In genomic region chr1:109425902-109426277, GRCh38 we compare ENCODE assay signal across 8 cellular contexts. TPM values are rescaled to one million over a fixed set of nuclear protein-coding genes. Genes with fewer than 3 reads are reported as not detected.
DNase-seq lines count a peak whose midpoint lies in the region; ATAC-seq lines count a peak whose summit lies in the region.

No MANE protein-coding gene starts in this region.

- peak; percentile 79 for ATAC-seq in stimulated activated naive CD8-positive, alpha-beta T cell treated with anti-CD3 and anti-CD28 coated beads, Interleukin-15, amount 100 ng/mL, for 72 hours

- H3F3A ChIP-seq in GM23248 (ENCODE audit: insufficient read depth): peaks cover 19% of the 10 kb centered on the region

- H3K4me1 Mint-ChIP-seq in stimulated activated naive CD8-positive, alpha-beta T cell treated with anti-CD3 and anti-CD28 coated beads, Interleukin-15, amount 100 ng/mL, for 72 hours: peaks cover 54% of the 10 kb centered on the region

- H3K9me2 ChIP-seq in GM23248 (ENCODE audit: insufficient read depth) (no peaks in the 10 kb centered on the region), Karpas-422 (replicated peaks; ENCODE audit: insufficient read depth, low read length) (no peaks in the 10 kb centered on the region)

- H3K79me2 ChIP-seq in GM23248 (ENCODE audit: insufficient read depth) (peaks cover 72% of the 10 kb centered on the region), Karpas-422 (ENCODE audit: low read length) (peaks cover 51% of the 10 kb centered on the region)

- H3K4me3 Mint-ChIP-seq in stimulated activated naive CD8-positive, alpha-beta T cell treated with anti-CD3 and anti-CD28 coated beads, Interleukin-15, amount 100 ng/mL, for 72 hours: peak overlapping the region; percentile 93 to 95

- H2AFZ ChIP-seq in GM23248 (peak overlapping the region; percentile 62), Karpas-422 (ENCODE audit: low read length) (peak overlapping the region; percentile 43; the same call in 1 of the 2 replicates)

- H3K27me3 ChIP-seq in GM23248 (replicated peaks; ENCODE audit: insufficient read depth) (no peaks in the 10 kb centered on the region), Karpas-422 (ENCODE audit: low read length) (no peaks in the 10 kb centered on the region), mucosa of stomach (ENCODE audit: control insufficient read depth, insufficient read depth, low read length) (no peaks in the 10 kb centered on the region)
- no peaks in the 10 kb centered on the region for H3K27me3 ChIP-seq in effector memory CD4-positive, alpha-beta T cell (replicated peaks; ENCODE audit: control insufficient read depth, insufficient read depth, low read length, poor library complexity, severe bottlenecking)

- peak overlapping the region; percentile 98 for H3K27ac Mint-ChIP-seq in stimulated activated naive CD8-positive, alpha-beta T cell treated with anti-CD3 and anti-CD28 coated beads, Interleukin-15, amount 100 ng/mL, for 72 hours

- H3K4me1 ChIP-seq in GM23248 (ENCODE audit: insufficient read depth): peaks cover 25% of the 10 kb centered on the region
- H3K4me1 ChIP-seq in Karpas-422 (ENCODE audit: low read length): peaks cover 28% of the 10 kb centered on the region
- H3K4me1 ChIP-seq in effector memory CD4-positive, alpha-beta T cell (ENCODE audit: control insufficient read depth, insufficient read depth, low read length, poor library complexity, severe bottlenecking): peaks cover 7% of the 10 kb centered on the region
- peaks cover 9% of the 10 kb centered on the region for H3K4me1 ChIP-seq in mucosa of stomach (ENCODE audit: control insufficient read depth, insufficient read depth, low read length)

- H3K27ac ChIP-seq in GM23248 (peak overlapping the region; percentile 80), Karpas-422 (ENCODE audit: low read length) (peak overlapping the region; percentile 83)
- H3K27ac ChIP-seq in effector memory CD4-positive, alpha-beta T cell (ENCODE audit: insufficient read depth, low read length, poor library complexity, severe bottlenecking): peak overlapping the region; percentile 91

- H3K9me3 Mint-ChIP-seq in stimulated activated naive CD8-positive, alpha-beta T cell treated with anti-CD3 and anti-CD28 coated beads, Interleukin-15, amount 100 ng/mL, for 72 hours: no peaks in the 10 kb centered on the region

- H3K36me3 ChIP-seq in GM23248 (ENCODE audit: low read depth): peaks cover 8% of the 10 kb centered on the region
- peaks cover 4% of the 10 kb centered on the region; the same call in 1 of the 2 replicates for H3K36me3 ChIP-seq in Karpas-422 (ENCODE audit: insufficient read depth, low read length)
- H3K36me3 ChIP-seq in effector memory CD4-positive, alpha-beta T cell (ENCODE audit: control insufficient read depth, insufficient read depth, low read length): peaks cover 6% of the 10 kb centered on the region
- no peaks in the 10 kb centered on the region for H3K36me3 ChIP-seq in mucosa of stomach (ENCODE audit: control insufficient read depth, insufficient read depth, low read length)

- H3K9ac ChIP-seq in GM23248 (peak overlapping the region; percentile 84), Karpas-422 (ENCODE audit: low read length) (peak overlapping the region; percentile 93), mucosa of stomach (ENCODE audit: low read length) (peak overlapping the region; percentile 77)

- 1 to 3% methylated on average over 23 of the region's 23 CpGs for WGBS in GM23248 (ENCODE audit: low coverage in 1 of 2, low lambda C conversion rate in 2 of 2, missing lambda C conversion rate in 2 of 2), 2 experiments

- DNase-seq in GM03348 (ENCODE audit: low spot score) (peak; percentile 58), GM23248 (peak; percentile 89), Karpas-422 (peak; percentile 81), retina (no peak)
- peak in 3 of 4 experiments; percentile 50 to 62 (median 54) for DNase-seq in activated CD4-positive, CD25-positive, alpha-beta regulatory T cell (lab: John Stamatoyannopoulos, UW)
- peak in 2 of 3 donors; percentile 47 to 55 for DNase-seq in effector memory CD4-positive, alpha-beta T cell
- peak; percentile 69 to 84 for DNase-seq in stimulated activated naive CD8-positive, alpha-beta T cell treated with anti-CD3 and anti-CD28 coated beads, Interleukin-15, amount 100 ng/mL, for 72 hours

- peak overlapping the region; percentile 100 for H3K4me2 ChIP-seq in GM23248 (ENCODE audit: unreplicated experiment)
- peak overlapping the region; percentile 98 for H3K4me2 ChIP-seq in Karpas-422 (ENCODE audit: low read depth, low read length, poor library complexity, severe bottlenecking)

- H3K4me3 ChIP-seq in GM23248 (peak overlapping the region; percentile 97), Karpas-422 (ENCODE audit: low read length) (peak overlapping the region; percentile 99), mucosa of stomach (ENCODE audit: low read length) (peak overlapping the region; percentile 89)
- H3K4me3 ChIP-seq in effector memory CD4-positive, alpha-beta T cell (ENCODE audit: insufficient read depth, low read depth, low read length, poor library complexity, severe bottlenecking): peak overlapping the region; percentile 73

- no peaks in the 10 kb centered on the region for H3K27me3 Mint-ChIP-seq in stimulated activated naive CD8-positive, alpha-beta T cell treated with anti-CD3 and anti-CD28 coated beads, Interleukin-15, amount 100 ng/mL, for 72 hours

- no peaks in the 10 kb centered on the region for H4K20me1 ChIP-seq in GM23248 (ENCODE audit: insufficient read depth)
- peaks cover 15% of the 10 kb centered on the region; the same call in 1 of the 2 replicates for H4K20me1 ChIP-seq in Karpas-422 (ENCODE audit: insufficient read depth, low read depth, low read length)

- in situ Hi-C loops in GM23248 (cut with MboI): no loop called here

- H3K9me3 ChIP-seq in GM23248 (ENCODE audit: low read depth) (no peaks in the 10 kb centered on the region), Karpas-422 (ENCODE audit: low read length) (no peaks in the 10 kb centered on the region), mucosa of stomach (ENCODE audit: control insufficient read depth, low read length) (no peaks in the 10 kb centered on the region)
- H3K9me3 ChIP-seq in effector memory CD4-positive, alpha-beta T cell (ENCODE audit: control insufficient read depth, low read length): no peaks in the 10 kb centered on the region

RNA-seq across cellular contexts. Expression of gene PSMA5, which starts 0.4 kb away (rescaled TPM):
- total RNA-seq in GM23248 (2014; rRNA removed; shearing (Covaris generic)): 38.8 and 53.7 TPM in 2 replicates
- 89.7 and 94.5 TPM in 2 replicates for polyA plus RNA-seq in GM23248 (2016; fragmentation: Nextera tagmentation; extraction: Ambion mirVana)
- 48.5 and 70.4 TPM in 2 replicates for total RNA-seq in Karpas-422 (2014; rRNA removed; shearing (Covaris generic); ENCODE audit: low replicate concordance)

RNA-seq across cellular contexts. Expression of gene SORT1, which starts 28.2 kb away (rescaled TPM):
- total RNA-seq in GM23248 (2014; rRNA removed; shearing (Covaris generic)): 8.4 and 11.8 TPM in 2 replicates
- 6.7 and 7.1 TPM in 2 replicates for polyA plus RNA-seq in GM23248 (2016; fragmentation: Nextera tagmentation; extraction: Ambion mirVana)
- total RNA-seq in Karpas-422 (2014; rRNA removed; shearing (Covaris generic); ENCODE audit: low replicate concordance): 0.04 TPM in 1 of 2 replicates, not detected in the other

RNA-seq across cellular contexts. Expression of gene SYPL2, which starts 40.5 kb away (rescaled TPM):
- 0.11 and 0.13 TPM in 2 replicates for total RNA-seq in GM23248 (2014; rRNA removed; shearing (Covaris generic))
- polyA plus RNA-seq in GM23248 (2016; fragmentation: Nextera tagmentation; extraction: Ambion mirVana): 0.38 and 0.60 TPM in 2 replicates
- not detected in 2 replicates for total RNA-seq in Karpas-422 (2014; rRNA removed; shearing (Covaris generic); ENCODE audit: low replicate concordance)

RNA-seq across cellular contexts. Expression of gene ATXN7L2, which starts 57.8 kb away (rescaled TPM):
- total RNA-seq in GM23248 (2014; rRNA removed; shearing (Covaris generic)): 2.1 and 5.3 TPM in 2 replicates
- 3.0 and 3.3 TPM in 2 replicates for polyA plus RNA-seq in GM23248 (2016; fragmentation: Nextera tagmentation; extraction: Ambion mirVana)
- total RNA-seq in Karpas-422 (2014; rRNA removed; shearing (Covaris generic); ENCODE audit: low replicate concordance): 3.5 and 5.7 TPM in 2 replicates
